ENCODE assay signal across 8 cellular contexts in genomic region chr3:14311722-14312121, GRCh38.
"Had no signal": no experiment of that assay in that cellular context is flagged by ENCODE, and none has a peak within 500 bp of the region (broad histone marks: within the 10 kb centered on the region; RNA-seq: fewer than 3 reads in every experiment).

No MANE protein-coding gene starts in this region.

- H2AFZ ChIP-seq: GM23338 had no signal

- DNase-seq: H7, HFFc6, IMR-90 had no signal

- H3K4me3 Mint-ChIP-seq: GM23338, HFFc6 had no signal

- H3K9me3 Mint-ChIP-seq: HFFc6 had no signal

- H3K4me1 ChIP-seq: HAP-1 had no signal

- ATAC-seq: HCT116 had no signal

- H3K36me3 ChIP-seq: HAP-1 had no signal

- H3K4me1 Mint-ChIP-seq: GM23338 had no signal

- H3K9me3 ChIP-seq: HAP-1 had no signal

- H3K4me3 ChIP-seq: GM23338, HAP-1, K562 had no signal

- H3K27ac ChIP-seq: HL-60 had no signal

- H3K4me2 ChIP-seq: GM23338 had no signal

- FAIRE-seq: K562 had no signal

- H3K27ac Mint-ChIP-seq: GM23338, HFFc6 had no signal
